2 cellular contexts compared by ENCODE assay signal in genomic region chr2:40325111-40325510, GRCh38.
TF ChIP-seq lines count a peak whose summit lies in the region.

No MANE protein-coding gene starts in this region.

TF ChIP-seq in IMR-90, 13 proteins besides CTCF, POLR2A, EP300 and RAD21 (continued from another document):
- TF ChIP-seq ELK1 (IDR thresholded peaks at IDR 0.05; ENCODE audit: borderline replicate concordance, low read depth, low read length), result no peak
- no peak for TF ChIP-seq CHD1 (IDR thresholded peaks at IDR 0.05; ENCODE audit: low read depth, low read length)
- TF ChIP-seq BHLHE40 (IDR thresholded peaks at IDR 0.05; ENCODE audit: low read depth, low read length), result no peak

TF ChIP-seq in GM23338, 12 proteins besides CTCF, POLR2A, EP300 and RAD21:
- TF ChIP-seq REST (IDR thresholded peaks at IDR 0.05; ENCODE audit: unreplicated experiment) (no peak), STAT1 (IDR thresholded peaks at IDR 0.05; ENCODE audit: unreplicated experiment) (no peak), EZH2 (IDR thresholded peaks at IDR 0.05; ENCODE audit: low read depth, unreplicated experiment) (no peak), EZH2phosphoT487 (IDR thresholded peaks at IDR 0.05; ENCODE audit: unreplicated experiment) (no peak), NANOG (IDR thresholded peaks at IDR 0.05; ENCODE audit: borderline replicate concordance) (no peak), CREB1 (CRISPR knock-in tag; IDR thresholded peaks at IDR 0.05; ENCODE audit: low read depth) (no peak), JUNB (IDR thresholded peaks at IDR 0.05; ENCODE audit: unreplicated experiment) (no peak), ZNF462 (CRISPR knock-in tag; IDR thresholded peaks at IDR 0.05) (no peak), POLR2AphosphoS5 (IDR thresholded peaks at IDR 0.05; ENCODE audit: low read depth) (no peak), ZNF331 (CRISPR knock-in tag; IDR thresholded peaks at IDR 0.05; ENCODE audit: low read depth) (no peak)
- TF ChIP-seq, protein P1, sequence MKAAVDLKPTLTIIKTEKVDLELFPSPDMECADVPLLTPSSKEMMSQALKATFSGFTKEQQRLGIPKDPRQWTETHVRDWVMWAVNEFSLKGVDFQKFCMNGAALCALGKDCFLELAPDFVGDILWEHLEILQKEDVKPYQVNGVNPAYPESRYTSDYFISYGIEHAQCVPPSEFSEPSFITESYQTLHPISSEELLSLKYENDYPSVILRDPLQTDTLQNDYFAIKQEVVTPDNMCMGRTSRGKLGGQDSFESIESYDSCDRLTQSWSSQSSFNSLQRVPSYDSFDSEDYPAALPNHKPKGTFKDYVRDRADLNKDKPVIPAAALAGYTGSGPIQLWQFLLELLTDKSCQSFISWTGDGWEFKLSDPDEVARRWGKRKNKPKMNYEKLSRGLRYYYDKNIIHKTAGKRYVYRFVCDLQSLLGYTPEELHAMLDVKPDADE (IDR thresholded peaks at IDR 0.05), result no peak
